11 cellular contexts compared by ENCODE assay signal in the genomic region with DNA sequence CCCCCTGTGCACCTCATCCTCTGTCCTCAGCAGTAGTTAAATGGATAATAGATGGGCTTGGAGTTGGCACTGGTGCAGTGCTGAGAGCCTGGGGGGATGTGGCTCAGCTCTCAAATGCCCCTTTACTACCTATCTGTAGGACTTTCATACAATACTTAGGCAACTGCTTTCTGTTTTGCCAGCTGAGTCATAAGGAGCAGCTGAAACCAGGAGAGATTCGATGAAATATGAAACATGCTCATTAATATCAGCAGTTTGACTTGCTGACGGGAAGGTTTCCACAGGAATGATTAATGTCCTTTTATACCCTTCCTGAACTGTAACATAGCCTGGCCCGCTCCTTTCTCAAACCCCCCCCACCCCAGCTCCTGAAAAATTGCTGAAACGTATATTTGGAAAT.
A peak's percentile ranks its signal among the peaks of the same experiment; 100 is the strongest.
DNase-seq lines count a peak whose midpoint lies in the region; ATAC-seq and TF ChIP-seq lines count a peak whose summit lies in the region.
"Had no signal": no experiment of that assay in that cellular context is flagged by ENCODE, and none has a peak within 500 bp of the region (broad histone marks: within the 10 kb centered on the region; RNA-seq: fewer than 3 reads in every experiment).

No MANE protein-coding gene starts in this region.

- H3K9me3 Mint-ChIP-seq in brain, result peaks cover 0 to 20% (median 8%) of the 10 kb centered on the region in 5 experiments
- no peaks in the 10 kb centered on the region for H3K9me3 Mint-ChIP-seq in glutamatergic neuron (ENCODE audit: unreplicated experiment)

- H3K4me1 Mint-ChIP-seq in brain, result peaks cover 24% of the 10 kb centered on the region
- peaks cover 4% of the 10 kb centered on the region for H3K4me1 Mint-ChIP-seq in glutamatergic neuron (ENCODE audit: low read depth, unreplicated experiment)

- no peaks in the 10 kb centered on the region for H3K27me3 ChIP-seq in BE2C
- H3K27me3 ChIP-seq: hepatocyte, neutrophil had no signal

- no peak overlapping the region for H3K4me3 ChIP-seq in BE2C (ENCODE audit: low read depth, low read length)
- H3K4me3 ChIP-seq: hepatocyte had no signal

- peak; percentile 74 for ATAC-seq in GM19467 (IDR thresholded peaks at IDR 0.05; ENCODE audit: unreplicated experiment)
- ATAC-seq in HG03378 (IDR thresholded peaks at IDR 0.05; ENCODE audit: unreplicated experiment), result peak; percentile 65

- DNase-seq in BE2C (peak; percentile 41), anterior cingulate cortex (lab: John Stamatoyannopoulos, UW) (no peak), glutamatergic neuron (no peak), globus pallidus (ENCODE audit: low spot score) (no peak), NCI-H774 (lab: John Stamatoyannopoulos, UW) (no peak)
- DNase-seq: activated effector memory CD4-positive, alpha-beta T cell treated with Interleukin-2 at 50 U/mL for 16 hours had no signal

- H3K27ac Mint-ChIP-seq in brain (peak overlapping the region in 3 of 5 experiments; percentile 63 to 85 (median 78)), glutamatergic neuron (ENCODE audit: unreplicated experiment) (no peak overlapping the region)

- peaks cover 15% of the 10 kb centered on the region for H3K4me1 ChIP-seq in BE2C

- H3K4me3 Mint-ChIP-seq in brain, result no peak overlapping the region
- H3K4me3 Mint-ChIP-seq in glutamatergic neuron (ENCODE audit: unreplicated experiment), result no peak overlapping the region

- H3K36me3 Mint-ChIP-seq in brain (peaks cover 25% of the 10 kb centered on the region), glutamatergic neuron (ENCODE audit: unreplicated experiment) (no peaks in the 10 kb centered on the region)

- H3K27me3 Mint-ChIP-seq in brain, result peaks cover under 1% of the 10 kb centered on the region
- H3K27me3 Mint-ChIP-seq in glutamatergic neuron (ENCODE audit: unreplicated experiment), result no peaks in the 10 kb centered on the region

- no peak for TF ChIP-seq CTCF in BE2C (IDR thresholded peaks at IDR 0.05; ENCODE audit: low read depth, low read length)
- no peak for TF ChIP-seq CTCF in brain (conservative IDR thresholded peaks at IDR 0.05)
- TF ChIP-seq CTCF in glutamatergic neuron (IDR thresholded peaks at IDR 0.05; ENCODE audit: partially characterized antibody, unreplicated experiment), result no peak

- H3K36me3 ChIP-seq in BE2C, result no peaks in the 10 kb centered on the region
- H3K36me3 ChIP-seq: neutrophil had no signal

- no peaks in the 10 kb centered on the region for H3K9me3 ChIP-seq in BE2C
- H3K9me3 ChIP-seq: neutrophil had no signal
